8 cellular contexts compared by ENCODE assay signal in genomic region chr9:79858509-79858908, GRCh38.
A peak's percentile ranks its signal among the peaks of the same experiment; 100 is the strongest.
DNase-seq lines count a peak whose midpoint lies in the region; TF ChIP-seq lines count a peak whose summit lies in the region.

No MANE protein-coding gene starts in this region.

- CTCF ChIA-PET in activated CD4-positive, alpha-beta T cell treated with anti-CD3 and anti-CD28 coated beads, Interleukin-2, amount 10 ng/mL, durations not matched to agents 7 days and 5 days (lab: Charles Lee), result no interaction called here
- CTCF ChIA-PET in mammary epithelial cell (lab: Charles Lee; ENCODE audit: low non-redundant PET), result no interaction called here

- intact Hi-C loops in mammary epithelial cell (cut with micrococcal nuclease) (no loop called here), spleen (cut with DNase I; ENCODE audit: low total_unique reads) (no loop called here)

- DNase-seq in activated CD4-positive, alpha-beta T cell treated with anti-CD3 and anti-CD28 coated beads, Interleukin-2, amount 10 ng/mL, durations not matched to agents 7 days and 5 days, result peak; percentile 18
- DNase-seq in activated CD4-positive, alpha-beta T cell treated with anti-CD3 and anti-CD28 coated beads for 48 hours, result no peak
- peak; percentile 56 for DNase-seq in HuH-7 (ENCODE audit: low spot score)
- peak; percentile 1 for DNase-seq in mammary epithelial cell
- DNase-seq in spleen, result no peak
- no peak for DNase-seq in NCI-H128 (lab: John Stamatoyannopoulos, UW; ENCODE audit: unreplicated experiment)
- DNase-seq in NCI-H2196 (lab: John Stamatoyannopoulos, UW; ENCODE audit: unreplicated experiment), result no peak
- no peak for DNase-seq in activated T-cell treated with anti-CD3 and anti-CD28 coated beads, Interleukin-2, amount 50 U/mL, for 1 hour

- H3K27me3 ChIP-seq in mammary epithelial cell (ENCODE audit: insufficient read depth, low read length) (no peaks in the 10 kb centered on the region), spleen (replicated peaks in 1 of 7) (no peaks in the 10 kb centered on the region)

- H3K36me3 ChIP-seq in mammary epithelial cell (ENCODE audit: insufficient read depth, low read length), result no peaks in the 10 kb centered on the region
- H3K36me3 ChIP-seq in spleen, result no peaks in the 10 kb centered on the region

- no peaks in the 10 kb centered on the region for H4K20me1 ChIP-seq in mammary epithelial cell (ENCODE audit: insufficient read depth, low read length)

- H3K9me3 ChIP-seq in mammary epithelial cell (replicated peaks; ENCODE audit: insufficient read depth, low read length) (peaks cover 6% of the 10 kb centered on the region), spleen (peaks cover 0 to 23% (median 17%) of the 10 kb centered on the region in 8 donors)

- TF ChIP-seq POLR2A in spleen (IDR thresholded peaks at IDR 0.05), result no peak

- peak overlapping the region; percentile 86 for H3K27ac Mint-ChIP-seq in activated CD4-positive, alpha-beta T cell treated with anti-CD3 and anti-CD28 coated beads, Interleukin-2, amount 10 ng/mL, durations not matched to agents 7 days and 5 days

- H3K4me3 ChIP-seq in mammary epithelial cell (replicated peaks in 1 of 3; ENCODE audit: insufficient read depth in 1 of 3, low read depth in 2 of 3, low read length in 3 of 3), result no peak overlapping the region
- H3K4me3 ChIP-seq in spleen, result peak overlapping the region in 1 of 8 donors; percentile 26

- peak overlapping the region; percentile 43 for H3K4me3 Mint-ChIP-seq in activated CD4-positive, alpha-beta T cell treated with anti-CD3 and anti-CD28 coated beads, Interleukin-2, amount 10 ng/mL, durations not matched to agents 7 days and 5 days

- H3K27ac ChIP-seq in mammary epithelial cell (ENCODE audit: insufficient read depth, low read depth, low read length) (no peak overlapping the region), spleen (peak overlapping the region in 5 of 8 donors; percentile 5 to 44 (median 16))

- H3K27me3 Mint-ChIP-seq in activated CD4-positive, alpha-beta T cell treated with anti-CD3 and anti-CD28 coated beads, Interleukin-2, amount 10 ng/mL, durations not matched to agents 7 days and 5 days, result no peaks in the 10 kb centered on the region

- POLR2A ChIA-PET in activated CD4-positive, alpha-beta T cell treated with anti-CD3 and anti-CD28 coated beads, Interleukin-2, amount 10 ng/mL, durations not matched to agents 7 days and 5 days (lab: Charles Lee), result no interaction called here

- no peaks in the 10 kb centered on the region for H3K36me3 Mint-ChIP-seq in activated CD4-positive, alpha-beta T cell treated with anti-CD3 and anti-CD28 coated beads, Interleukin-2, amount 10 ng/mL, durations not matched to agents 7 days and 5 days (ENCODE audit: low read depth)

- no peak overlapping the region for H3K4me2 ChIP-seq in mammary epithelial cell (ENCODE audit: insufficient read depth, low read depth, low read length)

- peaks cover 25% of the 10 kb centered on the region for H3K9me3 Mint-ChIP-seq in activated CD4-positive, alpha-beta T cell treated with anti-CD3 and anti-CD28 coated beads, Interleukin-2, amount 10 ng/mL, durations not matched to agents 7 days and 5 days

- H3K4me1 ChIP-seq in mammary epithelial cell (ENCODE audit: insufficient read depth, low read length) (no peaks in the 10 kb centered on the region), spleen (peaks cover 0 to 20% (median 2%) of the 10 kb centered on the region in 6 donors)

- TF ChIP-seq CTCF in mammary epithelial cell (conservative IDR thresholded peaks at IDR 0.05 in 1 of 2, IDR thresholded peaks at IDR 0.05 in 1 of 2; ENCODE audit: extremely low read depth in 1 of 2, insufficient read depth in 1 of 2, low read depth in 1 of 2, low read length in 2 of 2), result no peak
- no peak for TF ChIP-seq CTCF in spleen (IDR thresholded peaks at IDR 0.05 in 8 of 11, conservative IDR thresholded peaks at IDR 0.05 in 3 of 11)

- H2AFZ ChIP-seq in mammary epithelial cell (ENCODE audit: low read depth, low read length), result no peak overlapping the region

- in situ Hi-C loops in mammary epithelial cell (cut with MboI; ENCODE audit: low sequenced_read_pairs in 2 of 2), result no loop called here

- WGBS in mammary epithelial cell (ENCODE audit: low coverage, missing lambda C conversion rate), result 80% methylated on average over 3 of the region's 3 CpGs
- 76 to 82% (median 77%) methylated on average over 3 of the region's 3 CpGs for WGBS in spleen, 5 donors

- H3K79me2 ChIP-seq in mammary epithelial cell (ENCODE audit: insufficient read depth, low read length), result no peaks in the 10 kb centered on the region

- BruUV-seq in mammary epithelial cell (replicated peaks; lab: Mats Ljungman, UMichigan), result no TSS peak

- H3K9ac ChIP-seq in mammary epithelial cell (ENCODE audit: insufficient read depth, low read length), result no peak overlapping the region

- dilution Hi-C loops in mammary epithelial cell (cut with HindIII; ENCODE audit: low sequenced_read_pairs), result no loop called here

- peaks cover 14% of the 10 kb centered on the region for H3K4me1 Mint-ChIP-seq in activated CD4-positive, alpha-beta T cell treated with anti-CD3 and anti-CD28 coated beads, Interleukin-2, amount 10 ng/mL, durations not matched to agents 7 days and 5 days

Comparison
In these comparisons a context has a peak if more than half of its experiments do, and no peak if none do; other contexts are left out.
1. DNase-seq: peak in activated CD4-positive, alpha-beta T cell treated with anti-CD3 and anti-CD28 coated beads, Interleukin-2, amount 10 ng/mL, durations not matched to agents 7 days and 5 days (single experiment), HuH-7 (single experiment) and mammary epithelial cell (single experiment); none in activated CD4-positive, alpha-beta T cell treated with anti-CD3 and anti-CD28 coated beads for 48 hours (single experiment), spleen (single experiment), NCI-H128 (single experiment), NCI-H2196 (single experiment) and activated T-cell treated with anti-CD3 and anti-CD28 coated beads, Interleukin-2, amount 50 U/mL, for 1 hour (single experiment).